In genomic region chr2:146661494-146662096, GRCh38 we compare ENCODE assay signal across 9 cellular contexts.
DNase-seq lines count a peak whose midpoint lies in the region; ATAC-seq and TF ChIP-seq lines count a peak whose summit lies in the region.
"Had no signal": no experiment of that assay in that cellular context is flagged by ENCODE, and none has a peak within 500 bp of the region (broad histone marks: within the 10 kb centered on the region; RNA-seq: fewer than 3 reads in every experiment).

No MANE protein-coding gene starts in this region.

- TF ChIP-seq POLR2A in gastroesophageal sphincter (IDR thresholded peaks at IDR 0.05) (no peak), Peyer's patch (IDR thresholded peaks at IDR 0.05) (no peak)

- no peaks in the 10 kb centered on the region for H3K27me3 Mint-ChIP-seq in CD14-positive monocyte (ENCODE audit: low read depth in 3 of 3)
- H3K27me3 Mint-ChIP-seq: memory B cell had no signal

- no peak for ATAC-seq in gastroesophageal sphincter
- ATAC-seq in HG03025 (IDR thresholded peaks at IDR 0.05; ENCODE audit: low FRiP score, unreplicated experiment), result no peak

- no peak overlapping the region for H3K27ac ChIP-seq in RWPE1
- H3K27ac ChIP-seq in gastroesophageal sphincter, result no peak overlapping the region
- H3K27ac ChIP-seq in Peyer's patch, result no peak overlapping the region

- no peak overlapping the region for H3K4me3 ChIP-seq in gastroesophageal sphincter
- no peak overlapping the region for H3K4me3 ChIP-seq in Peyer's patch

- H3K36me3 ChIP-seq in gastroesophageal sphincter (no peaks in the 10 kb centered on the region), Peyer's patch (no peaks in the 10 kb centered on the region)

- TF ChIP-seq CTCF in CD14-positive monocyte (IDR thresholded peaks at IDR 0.05), result peak; percentile 22
- peak; percentile 70 for TF ChIP-seq CTCF in RWPE1 (conservative IDR thresholded peaks at IDR 0.05; ENCODE audit: low read depth)
- TF ChIP-seq CTCF in gastroesophageal sphincter (IDR thresholded peaks at IDR 0.05), result peak in 3 of 4 experiments; percentile 15 to 51 (median 24)
- peak in 3 of 6 experiments; percentile 30 to 33 (median 31) for TF ChIP-seq CTCF in Peyer's patch (IDR thresholded peaks at IDR 0.05)

- no peaks in the 10 kb centered on the region for H3K36me3 Mint-ChIP-seq in CD14-positive monocyte
- H3K36me3 Mint-ChIP-seq: memory B cell had no signal

- no peak overlapping the region for H3K4me3 Mint-ChIP-seq in CD14-positive monocyte
- H3K4me3 Mint-ChIP-seq: memory B cell had no signal

- POLR2A ChIA-PET in RWPE1 (lab: Yijun Ruan, JAX; ENCODE audit: low non-redundant PET), result no interaction called here

- H3K9me3 ChIP-seq in gastroesophageal sphincter, result no peaks in the 10 kb centered on the region
- no peaks in the 10 kb centered on the region for H3K9me3 ChIP-seq in Peyer's patch

- intact Hi-C loops in CD14-positive monocyte (cut with micrococcal nuclease), result no loop called here

- no peak overlapping the region for H3K27ac Mint-ChIP-seq in CD14-positive monocyte
- H3K27ac Mint-ChIP-seq: memory B cell had no signal

- CTCF ChIA-PET in RWPE1 (lab: Yijun Ruan, JAX), result interaction anchor here (0.6 to 0.7 kb wide), 5 partner anchors 13 to 1704 kb away, joined by 3 to 8 read pairs (median 3); no protein-coding TSS in a partner anchor

- H3K9me3 Mint-ChIP-seq in CD14-positive monocyte, result no peaks in the 10 kb centered on the region
- H3K9me3 Mint-ChIP-seq: memory B cell had no signal

- TF ChIP-seq EP300 in gastroesophageal sphincter (IDR thresholded peaks at IDR 0.05), result no peak

- H3K4me1 ChIP-seq in gastroesophageal sphincter (no peaks in the 10 kb centered on the region), Peyer's patch (no peaks in the 10 kb centered on the region)

- DNase-seq in CD14-positive monocyte (ENCODE audit: low spot score) (no peak), HT1080 (ENCODE audit: low read depth) (peak; percentile 64), RWPE1 (ENCODE audit: low spot score) (peak; percentile 4), GM19240 (ENCODE audit: insufficient read length, low spot score) (no peak), Peyer's patch (no peak), ecto neural progenitor cell (ENCODE audit: low spot score) (no peak)

- H3K27me3 ChIP-seq in gastroesophageal sphincter (no peaks in the 10 kb centered on the region), Peyer's patch (no peaks in the 10 kb centered on the region)

- no peaks in the 10 kb centered on the region for H3K4me1 Mint-ChIP-seq in CD14-positive monocyte
- H3K4me1 Mint-ChIP-seq: memory B cell had no signal

Comparison
In these comparisons a context has a peak if more than half of its experiments do, and no peak if none do; other contexts are left out.
1. DNase-seq: peak in HT1080 (single experiment) and RWPE1 (single experiment); none in CD14-positive monocyte (single experiment), GM19240 (single experiment), Peyer's patch (0 of 3) and ecto neural progenitor cell (single experiment).